ENCODE assay signal across 8 cellular contexts in genomic region chr4:74444891-74445642, GRCh38. TPM values are rescaled to one million over a fixed set of nuclear protein-coding genes. Genes with fewer than 3 reads are reported as not detected.
DNase-seq lines count a peak whose midpoint lies in the region; ATAC-seq and TF ChIP-seq lines count a peak whose summit lies in the region.

Gene AREG, plus strand, starts transcription at chr4:74445136. Its CDS starts 210 bp downstream, at chr4:74445346.

- in situ Hi-C loops in SK-MEL-5 (cut with HindIII; ENCODE audit: low pct_unique_long_range_greater_than_20kb, low sequenced_read_pairs): no loop called here

- TF ChIP-seq POLR2A in upper lobe of left lung (IDR thresholded peaks at IDR 0.05): peak in 3 of 4 donors; percentile 82 to 92 (median 90)

- no peaks in the 10 kb centered on the region for H3K9me3 ChIP-seq in upper lobe of left lung

- CTCF ChIA-PET in activated naive CD4-positive, alpha-beta T cell treated with anti-CD3 and anti-CD28 coated beads for 36 hours (lab: Charles Lee): interaction anchor here (0.6 to 1.6 kb wide), 6 partner anchors 13 to 230 kb away, joined by 3 to 6 read pairs (median 4); no protein-coding TSS in a partner anchor

- H3K27ac ChIP-seq in upper lobe of left lung: peak within 1 kb of the TSS; percentile 85 to 94 (median 90)

- H3K9me3 Mint-ChIP-seq in activated naive CD4-positive, alpha-beta T cell treated with anti-CD3 and anti-CD28 coated beads for 36 hours: no peaks in the 10 kb centered on the region

- H3K4me1 Mint-ChIP-seq in activated naive CD4-positive, alpha-beta T cell treated with anti-CD3 and anti-CD28 coated beads for 36 hours (ENCODE audit: low read depth): peaks cover 4% of the 10 kb centered on the region

- no peaks in the 10 kb centered on the region for H3K36me3 ChIP-seq in upper lobe of left lung

- H3K4me1 ChIP-seq in upper lobe of left lung: peaks cover 0 to 18% (median 3%) of the 10 kb centered on the region in 4 donors

- intact Hi-C loops in activated naive CD4-positive, alpha-beta T cell treated with anti-CD3 and anti-CD28 coated beads for 36 hours (cut with micrococcal nuclease): loop anchor here (1.0 to 10.0 kb wide), 9 partner anchors 47 to 1280 kb away; partner anchors contain the start of genes MTHFD2L and USO1
- intact Hi-C loops in Right ventricle myocardium superior (cut with DNase I) (no loop called here), posterior cingulate gyrus (cut with DNase I) (no loop called here)

- ATAC-seq in GM19463 (IDR thresholded peaks at IDR 0.05; ENCODE audit: unreplicated experiment): peak; percentile 90
- peak; percentile 92 for ATAC-seq in HG03571 (IDR thresholded peaks at IDR 0.05; ENCODE audit: unreplicated experiment)
- ATAC-seq in Right ventricle myocardium superior (ENCODE audit: poor library complexity): peak; percentile 96
- peak; percentile 92 to 96 for ATAC-seq in upper lobe of left lung (ENCODE audit: low FRiP score in 2 of 2)

- H3K27me3 ChIP-seq in upper lobe of left lung: no peaks in the 10 kb centered on the region

- H3K4me3 Mint-ChIP-seq in activated naive CD4-positive, alpha-beta T cell treated with anti-CD3 and anti-CD28 coated beads for 36 hours: peak within 1 kb of the TSS; percentile 87

- DNase-seq in COLO668 (lab: John Stamatoyannopoulos, UW; ENCODE audit: unreplicated experiment) (peak; percentile 88), SK-MEL-5 (ENCODE audit: low read depth, low spot score) (peak; percentile 33), Right ventricle myocardium superior (peak; percentile 89), posterior cingulate gyrus (peak; percentile 18 to 89 (median 31)), upper lobe of left lung (peak; percentile 95 to 97)
- peak; percentile 91 for DNase-seq in activated naive CD4-positive, alpha-beta T cell treated with anti-CD3 and anti-CD28 coated beads for 36 hours

- H3K27me3 Mint-ChIP-seq in activated naive CD4-positive, alpha-beta T cell treated with anti-CD3 and anti-CD28 coated beads for 36 hours (ENCODE audit: low read depth): no peaks in the 10 kb centered on the region

- peak within 1 kb of the TSS; percentile 75 for H3K27ac Mint-ChIP-seq in activated naive CD4-positive, alpha-beta T cell treated with anti-CD3 and anti-CD28 coated beads for 36 hours

- peak in 2 of 4 donors; percentile 41 to 95 for TF ChIP-seq EP300 in upper lobe of left lung (IDR thresholded peaks at IDR 0.05)

- no peaks in the 10 kb centered on the region for H3K36me3 Mint-ChIP-seq in activated naive CD4-positive, alpha-beta T cell treated with anti-CD3 and anti-CD28 coated beads for 36 hours (ENCODE audit: low read depth)

- peak; percentile 33 to 63 (median 42) for TF ChIP-seq CTCF in upper lobe of left lung (IDR thresholded peaks at IDR 0.05)

- peak within 1 kb of the TSS; percentile 67 to 81 (median 70) for H3K4me3 ChIP-seq in upper lobe of left lung

- WGBS in upper lobe of left lung, 2 donors: 1 to 4% methylated on average over 6 to 61 of the region's 64 CpGs

RNA-seq across cellular contexts. Expression of gene AREG, which starts in this region (rescaled TPM):
- total RNA-seq in SK-MEL-5 (2014; rRNA removed; shearing (Covaris generic)): 1.2 TPM in 1 of 2 replicates, not detected in the other
- 0.48 TPM in 1 of 2 replicates, not detected in the other for polyA plus RNA-seq in SK-MEL-5 (2015; cell fraction: cytosol; rRNA removed)
- polyA plus RNA-seq in SK-MEL-5 (2015; cell fraction: nucleus; rRNA removed): not detected in 2 replicates
- total RNA-seq in activated naive CD4-positive, alpha-beta T cell treated with anti-CD3 and anti-CD28 coated beads for 36 hours: 1 to 10 TPM; 1.5 to 2.1 TPM
- total RNA-seq in Right ventricle myocardium superior (0.75 TPM), upper lobe of left lung (10 to 100 TPM; 13.6 to 54.7 (median 37.0) TPM)

Comparison
In these comparisons a context has a peak if more than half of its experiments do, and no peak if none do; other contexts are left out.
1. Peak in every context shown above with its lines: DNase-seq, ATAC-seq, H3K4me3 ChIP-seq and H3K27ac ChIP-seq.
2. Peak in DNase-seq and ATAC-seq in Right ventricle myocardium superior; RNA of the gene not detected or under 1 TPM.
3. DNase-seq: peak in every context shown above with its lines; median percentile 96 in upper lobe of left lung; 91 in activated naive CD4-positive, alpha-beta T cell treated with anti-CD3 and anti-CD28 coated beads for 36 hours; 89 in Right ventricle myocardium superior; 88 in COLO668; 33 in SK-MEL-5; 31 in posterior cingulate gyrus.